Comparison of ENCODE assay signal across 10 cellular contexts in the genomic region with DNA sequence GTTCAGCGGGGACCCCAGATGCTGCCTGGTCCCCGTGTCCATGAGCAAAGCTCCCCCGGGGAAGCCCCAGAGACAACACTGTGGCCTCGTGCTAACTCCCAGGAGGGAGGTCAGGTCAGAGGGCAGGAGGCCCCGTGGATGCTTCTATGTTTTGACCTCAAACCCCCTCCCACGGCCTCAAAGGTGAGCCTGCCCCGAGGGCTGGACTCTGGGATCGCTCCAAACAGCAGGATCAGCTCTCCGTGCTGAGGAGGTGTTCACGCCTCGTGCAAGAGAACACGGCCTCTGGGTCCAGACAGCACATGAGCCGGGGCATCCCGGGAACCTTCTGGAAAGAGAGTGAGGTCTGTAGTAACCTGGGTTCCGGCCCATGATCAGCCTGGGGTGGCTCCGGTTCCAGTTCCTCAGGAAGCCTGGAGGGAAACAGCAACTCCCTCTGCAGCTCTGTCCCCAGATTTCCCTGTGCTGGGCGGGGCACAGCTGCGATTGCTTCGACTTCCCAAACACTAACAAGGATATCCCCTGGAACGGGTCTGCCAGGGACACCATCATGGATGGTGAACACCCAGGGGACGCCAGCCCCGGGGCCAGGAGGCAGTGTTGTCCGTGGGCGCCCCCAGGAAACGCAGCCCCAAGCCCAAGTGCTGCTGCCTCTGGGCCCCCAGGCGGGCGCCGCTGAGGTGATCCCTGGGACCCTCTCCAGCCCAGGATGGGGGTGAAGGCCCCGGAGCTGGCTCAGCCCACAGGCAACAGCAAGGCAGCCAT. TPM values are rescaled to one million over a fixed set of nuclear protein-coding genes. Genes with fewer than 3 reads are reported as not detected.
DNase-seq lines count a peak whose midpoint lies in the region; ATAC-seq and TF ChIP-seq lines count a peak whose summit lies in the region.
"Had no signal": no experiment of that assay in that cellular context is flagged by ENCODE, and none has a peak within 500 bp of the region (broad histone marks: within the 10 kb centered on the region; RNA-seq: fewer than 3 reads in every experiment).

No MANE protein-coding gene starts in this region.

- no peak overlapping the region for H3K27ac Mint-ChIP-seq in activated CD4-positive, alpha-beta T cell treated with anti-CD3 and anti-CD28 coated beads, Interleukin-2, amount 10 ng/mL, durations not matched to agents 24 days and 14 days

- CTCF ChIA-PET in IMR-90 (lab: Yijun Ruan, JAX): no interaction called here

- no peaks in the 10 kb centered on the region for H3K4me1 Mint-ChIP-seq in activated CD4-positive, alpha-beta T cell treated with anti-CD3 and anti-CD28 coated beads, Interleukin-2, amount 10 ng/mL, durations not matched to agents 24 days and 14 days

- H2BK120ac ChIP-seq in IMR-90 (ENCODE audit: low read depth, low read length): peak overlapping the region; percentile 40; the same call in 1 of the 2 replicates

- H3K9me3 ChIP-seq in IMR-90 (ENCODE audit: control insufficient read depth, insufficient read depth, low read length) (no peaks in the 10 kb centered on the region), esophagus muscularis mucosa (no peaks in the 10 kb centered on the region), thyroid gland (no peaks in the 10 kb centered on the region)

- H3K18ac ChIP-seq in IMR-90 (ENCODE audit: low read depth, low read length): no peak overlapping the region

- no TSS peak for BruUV-seq in IMR-90 (replicated peaks; lab: Mats Ljungman, UMichigan)

- POLR2A ChIA-PET in IMR-90 (lab: Charles Lee; ENCODE audit: unreplicated experiment): no interaction called here

- H3K4me1 ChIP-seq in IMR-90 (ENCODE audit: control insufficient read depth, insufficient read depth, low read length) (peaks cover 27% of the 10 kb centered on the region), esophagus muscularis mucosa (peaks cover 68 to 83% (median 76%) of the 10 kb centered on the region in 4 donors), thyroid gland (peaks cover 20 to 53% of the 10 kb centered on the region in 2 donors)

- no peak overlapping the region for H3K56ac ChIP-seq in IMR-90 (ENCODE audit: extremely low read depth, insufficient read depth, low read length)

- H3K23ac ChIP-seq in IMR-90 (ENCODE audit: low read depth, low read length): no peak overlapping the region

- no peak overlapping the region for H3K4me3 Mint-ChIP-seq in activated CD4-positive, alpha-beta T cell treated with anti-CD3 and anti-CD28 coated beads, Interleukin-2, amount 10 ng/mL, durations not matched to agents 24 days and 14 days

- no peaks in the 10 kb centered on the region for H3K9me3 Mint-ChIP-seq in activated CD4-positive, alpha-beta T cell treated with anti-CD3 and anti-CD28 coated beads, Interleukin-2, amount 10 ng/mL, durations not matched to agents 24 days and 14 days

- DNase-seq in IMR-90: no peak
- DNase-seq in esophagus muscularis mucosa (ENCODE audit: extremely low spot score): no peak
- DNase-seq in mesenteric fat pad (ENCODE audit: low spot score): peak; percentile 87
- no peak for DNase-seq in thyroid gland
- no peak for DNase-seq in SIG-M5 treated with dmso at 0.1 percent for 504 hours (lab: John Stamatoyannopoulos, UW; ENCODE audit: unreplicated experiment)
- DNase-seq in T-helper 1 cell: no peak
- no peak for DNase-seq in activated CD4-positive, alpha-beta T cell treated with anti-CD3 and anti-CD28 coated beads, Interleukin-2, amount 10 ng/mL, durations not matched to agents 24 days and 14 days
- DNase-seq in stimulated activated CD8-positive, alpha-beta memory T cell treated with anti-CD3 and anti-CD28 coated beads, Interleukin-4, amount 100 ng/mL, for 48 hours: no peak
- DNase-seq: HCEC 1CT, T-helper 9 cell had no signal

- H3K27me3 Mint-ChIP-seq in activated CD4-positive, alpha-beta T cell treated with anti-CD3 and anti-CD28 coated beads, Interleukin-2, amount 10 ng/mL, durations not matched to agents 24 days and 14 days: no peaks in the 10 kb centered on the region

- in situ Hi-C loops in IMR-90 (cut with MboI; ENCODE audit: low sequenced_read_pairs): no loop called here

- no peak overlapping the region for H3K4me2 ChIP-seq in IMR-90 (ENCODE audit: low read depth, low read length)

- H3K79me1 ChIP-seq in IMR-90 (ENCODE audit: low read depth in 1 of 2, low read length in 2 of 2): peaks cover 0 to 12% of the 10 kb centered on the region in 2 experiments; a peak in 2 of 4 replicates

- no peak for TF ChIP-seq EP300 in esophagus muscularis mucosa (IDR thresholded peaks at IDR 0.05)

- no peak for TF ChIP-seq RAD21 in IMR-90 (IDR thresholded peaks at IDR 0.05; ENCODE audit: low read length)

- no peak for ATAC-seq in IMR-90 (ENCODE audit: low read depth)

- H3K27me3 ChIP-seq in IMR-90 (ENCODE audit: control insufficient read depth, insufficient read depth, low read length): no peaks in the 10 kb centered on the region
- H3K27me3 ChIP-seq in esophagus muscularis mucosa: no peaks in the 10 kb centered on the region
- H3K27me3 ChIP-seq in thyroid gland: no peaks in the 10 kb centered on the region

- 90% methylated on average over 2 of the region's 29 CpGs; no CpG with 5 or more reads in 1 of the 2 experiments for WGBS in IMR-90 (ENCODE audit: extremely low coverage in 2 of 2, insufficient read length in 1 of 2), 2 experiments
- 62% methylated on average over 26 of the region's 29 CpGs for WGBS in esophagus muscularis mucosa
- 77 to 85% methylated on average over 9 to 23 of the region's 29 CpGs for WGBS in thyroid gland, 2 donors

- peak overlapping the region; percentile 6 for H2AK9ac ChIP-seq in IMR-90 (replicated peaks; ENCODE audit: low read depth, low read length, poor library complexity)

- H4K91ac ChIP-seq in IMR-90 (ENCODE audit: insufficient read depth, low read depth, low read length): peak overlapping the region; percentile 14; the same call in 1 of the 2 replicates

- intact Hi-C loops in IMR-90 (cut with micrococcal nuclease): loop anchor here (5.0 kb wide), 1 partner anchor 122 kb away; a partner anchor contains a TSS
- intact Hi-C loops in esophagus muscularis mucosa (cut with DNase I): loop anchor here (5.0 kb wide), 2 partner anchors 52 to 113 kb away; no protein-coding TSS in a partner anchor
- intact Hi-C loops in thyroid gland (cut with DNase I): no loop called here
- intact Hi-C loops in activated CD4-positive, alpha-beta T cell treated with anti-CD3 and anti-CD28 coated beads, Interleukin-2, amount 10 ng/mL, durations not matched to agents 24 days and 14 days (cut with micrococcal nuclease): no loop called here

- H4K8ac ChIP-seq in IMR-90 (ENCODE audit: low read depth in 2 of 2, low read length in 2 of 2): peak overlapping the region in 1 of 2 experiments; percentile 5; a peak in 1 of 4 replicates

- dilution Hi-C loops in IMR-90 (cut with HindIII; ENCODE audit: low sequenced_read_pairs, unreplicated experiment): no loop called here

- no peak overlapping the region for H4K5ac ChIP-seq in IMR-90 (ENCODE audit: low read depth, low read length)

- H2BK20ac ChIP-seq in IMR-90 (ENCODE audit: low read depth, low read length): no peak overlapping the region; the same call in none of the 2 replicates

- H2AFZ ChIP-seq in IMR-90 (replicated peaks; ENCODE audit: low read length, poor library complexity): peak overlapping the region; percentile 82

- H3K4me3 ChIP-seq in IMR-90 (ENCODE audit: insufficient read depth, low read depth, low read length) (no peak overlapping the region), esophagus muscularis mucosa (no peak overlapping the region), thyroid gland (replicated peaks in 1 of 3) (no peak overlapping the region)

- H3K36me3 ChIP-seq in IMR-90 (ENCODE audit: control insufficient read depth, insufficient read depth, low read length) (no peaks in the 10 kb centered on the region), esophagus muscularis mucosa (no peaks in the 10 kb centered on the region), thyroid gland (no peaks in the 10 kb centered on the region)

- no peak overlapping the region for H3K27ac ChIP-seq in IMR-90 (ENCODE audit: insufficient read depth, low read length)
- peak overlapping the region; percentile 89 to 97 (median 96) for H3K27ac ChIP-seq in esophagus muscularis mucosa (replicated peaks in 1 of 4)
- H3K27ac ChIP-seq in thyroid gland: peak overlapping the region; percentile 56 to 78 (median 65)

- no peak overlapping the region for H2BK5ac ChIP-seq in IMR-90 (ENCODE audit: low read depth, low read length, poor library complexity, severe bottlenecking)

- H3K9me1 ChIP-seq in IMR-90 (ENCODE audit: insufficient read depth, low read length): peaks cover 15% of the 10 kb centered on the region

- H3K9ac ChIP-seq in IMR-90 (ENCODE audit: low read depth, low read length): no peak overlapping the region

- no peak for TF ChIP-seq POLR2A in IMR-90 (IDR thresholded peaks at IDR 0.05; ENCODE audit: low read depth, low read length)
- TF ChIP-seq POLR2A in esophagus muscularis mucosa (IDR thresholded peaks at IDR 0.05; ENCODE audit: low read depth): no peak
- TF ChIP-seq POLR2A in thyroid gland (IDR thresholded peaks at IDR 0.05): no peak

- no peak overlapping the region for H3K14ac ChIP-seq in IMR-90 (replicated peaks; ENCODE audit: low read depth, low read length)

- H2AK5ac ChIP-seq in IMR-90 (ENCODE audit: low read depth, low read length): peak overlapping the region; percentile 70

- no peaks in the 10 kb centered on the region for H3K36me3 Mint-ChIP-seq in activated CD4-positive, alpha-beta T cell treated with anti-CD3 and anti-CD28 coated beads, Interleukin-2, amount 10 ng/mL, durations not matched to agents 24 days and 14 days (ENCODE audit: low read depth)

- peak overlapping the region; percentile 47; the same call in 1 of the 2 replicates for H3K4ac ChIP-seq in IMR-90 (ENCODE audit: low read depth, low read length)

- H2BK15ac ChIP-seq in IMR-90 (ENCODE audit: low read depth, low read length): no peak overlapping the region

- H4K20me1 ChIP-seq in IMR-90 (ENCODE audit: insufficient read depth, low read length): no peaks in the 10 kb centered on the region

- TF ChIP-seq CTCF in IMR-90 (conservative IDR thresholded peaks at IDR 0.05; ENCODE audit: low read depth, low read length) (no peak), esophagus muscularis mucosa (IDR thresholded peaks at IDR 0.05) (no peak), thyroid gland (IDR thresholded peaks at IDR 0.05) (no peak)

TF ChIP-seq in IMR-90, 13 proteins besides CTCF, POLR2A, EP300 and RAD21:
- TF ChIP-seq NFE2L2 (IDR thresholded peaks at IDR 0.05; ENCODE audit: low read depth, low read length): no peak
- no peak for TF ChIP-seq MXI1 (IDR thresholded peaks at IDR 0.05; ENCODE audit: borderline replicate concordance, low read depth, low read length)

RNA-seq across cellular contexts. Expression of a gene that starts 18.0 kb away (rescaled TPM):
- total RNA-seq in IMR-90 (2012; rRNA removed) (31.7 and 36.7 TPM in 2 replicates), esophagus muscularis mucosa (100 to 1,000 TPM; 234 to 301 (median 245) TPM), mesenteric fat pad (30.5 TPM), thyroid gland (10 to 100 TPM; 30.4 to 75.8 (median 41.1) TPM)
- 20.6 and 21.4 TPM in 2 replicates for polyA plus RNA-seq in IMR-90 (2012; rRNA removed)
- 15.9 and 20.4 TPM in 2 replicates for polyA plus RNA-seq in IMR-90 (2012; cell fraction: cytosol; rRNA removed)
- 12.2 and 16.8 TPM in 2 replicates for polyA plus RNA-seq in IMR-90 (2012; cell fraction: nucleus; rRNA removed; ENCODE audit: low replicate concordance)
- total RNA-seq in activated CD4-positive, alpha-beta T cell treated with anti-CD3 and anti-CD28 coated beads, Interleukin-2, amount 10 ng/mL, durations not matched to agents 24 days and 14 days: 10.3 and 10.5 TPM in 2 replicates

Comparison
In these comparisons a context has a peak if more than half of its experiments do, and no peak if none do; other contexts are left out.
1. intact Hi-C loops: an anchor here in IMR-90 (5.0 kb wide) and esophagus muscularis mucosa (5.0 kb wide); none called in thyroid gland and activated CD4-positive, alpha-beta T cell treated with anti-CD3 and anti-CD28 coated beads, Interleukin-2, amount 10 ng/mL, durations not matched to agents 24 days and 14 days.